Comparison of ENCODE assay signal across 12 cellular contexts in genomic region chr4:102541708-102542107, GRCh38. TPM values are rescaled to one million over a fixed set of nuclear protein-coding genes. Genes with fewer than 3 reads are reported as not detected.
DNase-seq lines count a peak whose midpoint lies in the region; ATAC-seq and TF ChIP-seq lines count a peak whose summit lies in the region.
"Had no signal": no experiment of that assay in that cellular context is flagged by ENCODE, and none has a peak within 500 bp of the region (broad histone marks: within the 10 kb centered on the region; RNA-seq: fewer than 3 reads in every experiment).

No MANE protein-coding gene starts in this region.

- ATAC-seq in effector memory CD8-positive, alpha-beta T cell (replicated peaks), result peak; percentile 36
- ATAC-seq in natural killer cell, result peak; percentile 29 to 54 (median 33)
- ATAC-seq in HG03135 (IDR thresholded peaks at IDR 0.05; ENCODE audit: unreplicated experiment), result no peak

- H3K9me2 ChIP-seq in MM.1S (replicated peaks; ENCODE audit: insufficient read depth, low read length), result no peaks in the 10 kb centered on the region

- no peaks in the 10 kb centered on the region for H3K36me3 ChIP-seq in MM.1S (replicated peaks; ENCODE audit: insufficient read depth, low read length)
- H3K36me3 ChIP-seq: pancreas had no signal

- H3K27me3 ChIP-seq in MM.1S (replicated peaks; ENCODE audit: insufficient read depth, low read length), result no peaks in the 10 kb centered on the region
- H3K27me3 ChIP-seq: pancreas had no signal

- peak overlapping the region; percentile 58 for H3K27ac Mint-ChIP-seq in activated CD4-positive, alpha-beta T cell treated with anti-CD3 and anti-CD28 coated beads, Interleukin-2, amount 10 ng/mL, durations not matched to agents 7 days and 5 days
- H3K27ac Mint-ChIP-seq in effector memory CD8-positive, alpha-beta T cell, result peak overlapping the region; percentile 78
- H3K27ac Mint-ChIP-seq in natural killer cell, result peak overlapping the region in 1 of 2 donors; percentile 85

- H3K4me3 Mint-ChIP-seq in activated CD4-positive, alpha-beta T cell treated with anti-CD3 and anti-CD28 coated beads, Interleukin-2, amount 10 ng/mL, durations not matched to agents 7 days and 5 days, result no peak overlapping the region
- H3K4me3 Mint-ChIP-seq in effector memory CD8-positive, alpha-beta T cell, result peak overlapping the region in 1 of 2 donors; percentile 19
- no peak overlapping the region for H3K4me3 Mint-ChIP-seq in natural killer cell

- peaks cover 50% of the 10 kb centered on the region for H3K4me1 Mint-ChIP-seq in activated CD4-positive, alpha-beta T cell treated with anti-CD3 and anti-CD28 coated beads, Interleukin-2, amount 10 ng/mL, durations not matched to agents 7 days and 5 days
- H3K4me1 Mint-ChIP-seq in effector memory CD8-positive, alpha-beta T cell (ENCODE audit: low read depth in 2 of 2), result peaks cover 10 to 25% of the 10 kb centered on the region in 2 donors
- H3K4me1 Mint-ChIP-seq in natural killer cell, result peaks cover 31 to 47% of the 10 kb centered on the region in 2 donors

- H3K9ac ChIP-seq in MM.1S (ENCODE audit: low read length), result no peak overlapping the region

- no peaks in the 10 kb centered on the region for H3K27me3 Mint-ChIP-seq in activated CD4-positive, alpha-beta T cell treated with anti-CD3 and anti-CD28 coated beads, Interleukin-2, amount 10 ng/mL, durations not matched to agents 7 days and 5 days
- H3K27me3 Mint-ChIP-seq in effector memory CD8-positive, alpha-beta T cell, result no peaks in the 10 kb centered on the region
- H3K27me3 Mint-ChIP-seq in natural killer cell (ENCODE audit: low read depth in 2 of 2), result no peaks in the 10 kb centered on the region

- no peak overlapping the region for H2AFZ ChIP-seq in MM.1S (ENCODE audit: low read length)

- no peak for TF ChIP-seq CTCF in MM.1S (IDR thresholded peaks at IDR 0.05; ENCODE audit: low read length)
- no peak for TF ChIP-seq CTCF in natural killer cell (IDR thresholded peaks at IDR 0.05)

- peak; percentile 24 for DNase-seq in activated CD4-positive, alpha-beta T cell treated with anti-CD3 and anti-CD28 coated beads, Interleukin-2, amount 10 ng/mL, durations not matched to agents 7 days and 5 days
- no peak for DNase-seq in activated CD4-positive, alpha-beta T cell treated with anti-CD3 and anti-CD28 coated beads for 48 hours
- DNase-seq in MM.1S, result no peak
- no peak for DNase-seq in effector memory CD8-positive, alpha-beta T cell
- no peak for DNase-seq in natural killer cell
- no peak for DNase-seq in NCI-H2107 (lab: John Stamatoyannopoulos, UW)
- no peak for DNase-seq in COR-L47 (lab: John Stamatoyannopoulos, UW)
- DNase-seq: left ventricle myocardium inferior; pancreas; stimulated activated naive CD4-positive, alpha-beta T cell had no signal

- H3K4me2 ChIP-seq in MM.1S (ENCODE audit: low read depth, low read length), result peak overlapping the region; percentile 2; the same call in 1 of the 2 replicates

- peaks cover 20% of the 10 kb centered on the region for H3F3A ChIP-seq in MM.1S (ENCODE audit: insufficient read depth, low read length)

- intact Hi-C loops in natural killer cell (cut with micrococcal nuclease), result no loop called here

- H3K27ac ChIP-seq in MM.1S (ENCODE audit: low read length), result peak overlapping the region; percentile 73; the same call in 1 of the 2 replicates
- H3K27ac ChIP-seq: left ventricle myocardium inferior, pancreas, RWPE1 had no signal

- peaks cover 64% of the 10 kb centered on the region for H3K36me3 Mint-ChIP-seq in activated CD4-positive, alpha-beta T cell treated with anti-CD3 and anti-CD28 coated beads, Interleukin-2, amount 10 ng/mL, durations not matched to agents 7 days and 5 days (ENCODE audit: low read depth)
- H3K36me3 Mint-ChIP-seq in effector memory CD8-positive, alpha-beta T cell (ENCODE audit: insufficient read depth), result peaks cover 73% of the 10 kb centered on the region
- H3K36me3 Mint-ChIP-seq in natural killer cell, result no peaks in the 10 kb centered on the region

- H3K4me1 ChIP-seq in MM.1S (ENCODE audit: low read length), result peaks cover 46% of the 10 kb centered on the region
- H3K4me1 ChIP-seq: pancreas had no signal

- H3K79me2 ChIP-seq in MM.1S (ENCODE audit: low read length), result peaks cover 57% of the 10 kb centered on the region

- H4K20me1 ChIP-seq in MM.1S (ENCODE audit: insufficient read depth, low read length), result no peaks in the 10 kb centered on the region

- CTCF ChIA-PET in activated CD4-positive, alpha-beta T cell treated with anti-CD3 and anti-CD28 coated beads, Interleukin-2, amount 10 ng/mL, durations not matched to agents 7 days and 5 days (lab: Charles Lee), result interaction anchor here (0.6 to 0.8 kb wide), 2 partner anchors 37 to 90 kb away, joined by 3 read pairs; no protein-coding TSS in a partner anchor

- POLR2A ChIA-PET in activated CD4-positive, alpha-beta T cell treated with anti-CD3 and anti-CD28 coated beads, Interleukin-2, amount 10 ng/mL, durations not matched to agents 7 days and 5 days (lab: Charles Lee), result no interaction called here

- H3K4me3 ChIP-seq in MM.1S (ENCODE audit: low read length), result no peak overlapping the region
- H3K4me3 ChIP-seq: left ventricle myocardium inferior, pancreas had no signal

- no peaks in the 10 kb centered on the region for H3K9me3 ChIP-seq in MM.1S (replicated peaks; ENCODE audit: insufficient read depth, low read length)
- H3K9me3 ChIP-seq: left ventricle myocardium inferior, pancreas had no signal

- no peaks in the 10 kb centered on the region for H3K9me3 Mint-ChIP-seq in activated CD4-positive, alpha-beta T cell treated with anti-CD3 and anti-CD28 coated beads, Interleukin-2, amount 10 ng/mL, durations not matched to agents 7 days and 5 days
- no peaks in the 10 kb centered on the region for H3K9me3 Mint-ChIP-seq in effector memory CD8-positive, alpha-beta T cell
- H3K9me3 Mint-ChIP-seq in natural killer cell, result no peaks in the 10 kb centered on the region

RNA-seq across cellular contexts. Expression of gene NFKB1, which starts 40.5 kb away (rescaled TPM):
- 100 to 1,000 TPM; 135 to 142 TPM for total RNA-seq in activated CD4-positive, alpha-beta T cell treated with anti-CD3 and anti-CD28 coated beads, Interleukin-2, amount 10 ng/mL, durations not matched to agents 7 days and 5 days
- 100 to 1,000 TPM; 144 to 235 (median 163) TPM for total RNA-seq in natural killer cell
